1 cellular context compared by ENCODE assay signal in the genomic region with DNA sequence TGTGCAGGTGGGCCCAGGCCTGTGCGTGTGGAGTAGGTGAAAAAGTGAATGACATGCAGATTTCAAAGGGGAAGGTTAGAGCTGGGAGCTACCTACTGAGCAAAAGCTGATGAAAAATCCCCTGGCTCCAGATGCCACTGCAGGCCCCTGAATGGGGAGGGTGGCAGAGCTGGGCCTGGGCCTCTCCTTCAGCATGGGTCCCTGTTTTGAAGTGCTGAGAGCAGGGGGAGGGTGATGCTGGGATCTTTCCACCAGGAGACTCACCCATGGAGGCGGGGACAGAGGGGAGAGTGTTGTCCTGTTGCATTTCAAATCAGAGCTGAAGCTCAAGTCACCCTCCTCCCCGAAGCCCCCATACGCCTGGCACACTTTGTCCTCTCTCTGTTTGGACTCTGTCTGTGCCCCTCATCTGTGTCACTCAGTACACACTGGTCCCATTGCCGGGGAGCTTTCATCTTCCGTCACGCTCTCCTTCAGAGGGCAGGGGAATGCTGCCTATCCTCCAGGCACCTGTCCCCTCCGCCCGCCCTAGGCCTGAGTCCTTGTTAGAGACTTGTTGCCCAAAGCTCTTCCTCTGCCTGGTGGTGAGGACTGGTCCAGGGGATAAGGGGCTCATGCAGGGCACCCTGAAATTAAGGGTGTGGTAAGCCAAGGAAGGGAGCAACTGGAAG.
TF ChIP-seq lines count a peak whose summit lies in the region.

No MANE protein-coding gene starts in this region.

TF ChIP-seq in GM23338, 12 proteins besides CTCF, POLR2A, EP300 and RAD21 (continued from another document):
- TF ChIP-seq, protein P1, sequence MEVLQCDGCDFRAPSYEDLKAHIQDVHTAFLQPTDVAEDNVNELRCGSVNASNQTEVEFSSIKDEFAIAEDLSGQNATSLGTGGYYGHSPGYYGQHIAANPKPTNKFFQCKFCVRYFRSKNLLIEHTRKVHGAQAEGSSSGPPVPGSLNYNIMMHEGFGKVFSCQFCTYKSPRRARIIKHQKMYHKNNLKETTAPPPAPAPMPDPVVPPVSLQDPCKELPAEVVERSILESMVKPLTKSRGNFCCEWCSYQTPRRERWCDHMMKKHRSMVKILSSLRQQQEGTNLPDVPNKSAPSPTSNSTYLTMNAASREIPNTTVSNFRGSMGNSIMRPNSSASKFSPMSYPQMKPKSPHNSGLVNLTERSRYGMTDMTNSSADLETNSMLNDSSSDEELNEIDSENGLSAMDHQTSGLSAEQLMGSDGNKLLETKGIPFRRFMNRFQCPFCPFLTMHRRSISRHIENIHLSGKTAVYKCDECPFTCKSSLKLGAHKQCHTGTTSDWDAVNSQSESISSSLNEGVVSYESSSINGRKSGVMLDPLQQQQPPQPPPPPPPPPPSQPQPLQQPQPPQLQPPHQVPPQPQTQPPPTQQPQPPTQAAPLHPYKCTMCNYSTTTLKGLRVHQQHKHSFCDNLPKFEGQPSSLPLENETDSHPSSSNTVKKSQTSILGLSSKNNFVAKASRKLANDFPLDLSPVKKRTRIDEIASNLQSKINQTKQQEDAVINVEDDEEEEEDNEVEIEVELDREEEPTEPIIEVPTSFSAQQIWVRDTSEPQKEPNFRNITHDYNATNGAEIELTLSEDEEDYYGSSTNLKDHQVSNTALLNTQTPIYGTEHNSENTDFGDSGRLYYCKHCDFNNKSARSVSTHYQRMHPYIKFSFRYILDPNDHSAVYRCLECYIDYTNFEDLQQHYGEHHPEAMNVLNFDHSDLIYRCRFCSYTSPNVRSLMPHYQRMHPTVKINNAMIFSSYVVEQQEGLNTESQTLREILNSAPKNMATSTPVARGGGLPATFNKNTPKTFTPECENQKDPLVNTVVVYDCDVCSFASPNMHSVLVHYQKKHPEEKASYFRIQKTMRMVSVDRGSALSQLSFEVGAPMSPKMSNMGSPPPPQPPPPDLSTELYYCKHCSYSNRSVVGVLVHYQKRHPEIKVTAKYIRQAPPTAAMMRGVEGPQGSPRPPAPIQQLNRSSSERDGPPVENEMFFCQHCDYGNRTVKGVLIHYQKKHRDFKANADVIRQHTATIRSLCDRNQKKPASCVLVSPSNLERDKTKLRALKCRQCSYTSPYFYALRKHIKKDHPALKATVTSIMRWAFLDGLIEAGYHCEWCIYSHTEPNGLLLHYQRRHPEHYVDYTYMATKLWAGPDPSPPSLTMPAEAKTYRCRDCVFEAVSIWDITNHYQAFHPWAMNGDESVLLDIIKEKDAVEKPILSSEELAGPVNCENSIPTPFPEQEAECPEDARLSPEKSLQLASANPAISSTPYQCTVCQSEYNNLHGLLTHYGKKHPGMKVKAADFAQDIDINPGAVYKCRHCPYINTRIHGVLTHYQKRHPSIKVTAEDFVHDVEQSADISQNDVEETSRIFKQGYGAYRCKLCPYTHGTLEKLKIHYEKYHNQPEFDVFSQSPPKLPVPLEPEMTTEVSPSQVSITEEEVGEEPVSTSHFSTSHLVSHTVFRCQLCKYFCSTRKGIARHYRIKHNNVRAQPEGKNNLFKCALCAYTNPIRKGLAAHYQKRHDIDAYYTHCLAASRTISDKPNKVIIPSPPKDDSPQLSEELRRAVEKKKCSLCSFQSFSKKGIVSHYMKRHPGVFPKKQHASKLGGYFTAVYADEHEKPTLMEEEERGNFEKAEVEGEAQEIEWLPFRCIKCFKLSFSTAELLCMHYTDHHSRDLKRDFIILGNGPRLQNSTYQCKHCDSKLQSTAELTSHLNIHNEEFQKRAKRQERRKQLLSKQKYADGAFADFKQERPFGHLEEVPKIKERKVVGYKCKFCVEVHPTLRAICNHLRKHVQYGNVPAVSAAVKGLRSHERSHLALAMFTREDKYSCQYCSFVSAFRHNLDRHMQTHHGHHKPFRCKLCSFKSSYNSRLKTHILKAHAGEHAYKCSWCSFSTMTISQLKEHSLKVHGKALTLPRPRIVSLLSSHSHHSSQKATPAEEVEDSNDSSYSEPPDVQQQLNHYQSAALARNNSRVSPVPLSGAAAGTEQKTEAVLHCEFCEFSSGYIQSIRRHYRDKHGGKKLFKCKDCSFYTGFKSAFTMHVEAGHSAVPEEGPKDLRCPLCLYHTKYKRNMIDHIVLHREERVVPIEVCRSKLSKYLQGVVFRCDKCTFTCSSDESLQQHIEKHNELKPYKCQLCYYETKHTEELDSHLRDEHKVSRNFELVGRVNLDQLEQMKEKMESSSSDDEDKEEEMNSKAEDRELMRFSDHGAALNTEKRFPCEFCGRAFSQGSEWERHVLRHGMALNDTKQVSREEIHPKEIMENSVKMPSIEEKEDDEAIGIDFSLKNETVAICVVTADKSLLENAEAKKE (CRISPR knock-in tag; IDR thresholded peaks at IDR 0.05), result no peak
- no peak for TF ChIP-seq EZH2 (IDR thresholded peaks at IDR 0.05; ENCODE audit: low read depth, unreplicated experiment)
- TF ChIP-seq, protein P2, sequence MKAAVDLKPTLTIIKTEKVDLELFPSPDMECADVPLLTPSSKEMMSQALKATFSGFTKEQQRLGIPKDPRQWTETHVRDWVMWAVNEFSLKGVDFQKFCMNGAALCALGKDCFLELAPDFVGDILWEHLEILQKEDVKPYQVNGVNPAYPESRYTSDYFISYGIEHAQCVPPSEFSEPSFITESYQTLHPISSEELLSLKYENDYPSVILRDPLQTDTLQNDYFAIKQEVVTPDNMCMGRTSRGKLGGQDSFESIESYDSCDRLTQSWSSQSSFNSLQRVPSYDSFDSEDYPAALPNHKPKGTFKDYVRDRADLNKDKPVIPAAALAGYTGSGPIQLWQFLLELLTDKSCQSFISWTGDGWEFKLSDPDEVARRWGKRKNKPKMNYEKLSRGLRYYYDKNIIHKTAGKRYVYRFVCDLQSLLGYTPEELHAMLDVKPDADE (IDR thresholded peaks at IDR 0.05), result no peak
